1 cellular context compared by ENCODE assay signal in the genomic region with DNA sequence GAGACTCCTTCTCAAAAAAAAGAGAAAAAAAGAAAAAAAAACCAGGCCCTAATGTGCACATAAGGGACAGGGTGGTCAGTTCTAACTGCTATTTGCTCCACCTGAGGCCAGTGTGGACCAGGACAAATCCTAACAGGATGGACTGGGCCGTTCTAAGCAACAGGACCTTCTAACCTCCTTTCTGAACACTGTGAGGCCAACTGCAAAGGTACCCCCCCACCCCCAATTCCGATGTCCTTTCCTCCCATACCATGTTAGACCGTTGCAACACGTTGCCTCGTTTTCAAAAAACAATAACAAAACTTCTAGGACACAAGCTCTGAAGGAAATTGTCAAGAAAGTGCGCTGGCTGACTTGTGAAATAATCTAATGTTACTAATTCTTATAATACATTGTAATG.
TF ChIP-seq lines count a peak whose summit lies in the region.

No MANE protein-coding gene starts in this region.

TF ChIP-seq in H1, 55 proteins besides CTCF, POLR2A, EP300 and RAD21:
- no peak for TF ChIP-seq POLR2AphosphoS5 (IDR thresholded peaks at IDR 0.05; ENCODE audit: low read depth, low read length)
- TF ChIP-seq HDAC2 (IDR thresholded peaks at IDR 0.05; ENCODE audit: borderline replicate concordance in 1 of 2, low read depth in 2 of 2, low read length in 2 of 2), result no peak
- no peak for TF ChIP-seq HDAC6 (IDR thresholded peaks at IDR 0.05; ENCODE audit: low read depth, low read length)
- TF ChIP-seq POU5F1 (IDR thresholded peaks at IDR 0.05; ENCODE audit: low read depth, low read length), result no peak
- no peak for TF ChIP-seq ASH2L (IDR thresholded peaks at IDR 0.05; ENCODE audit: low read length)
- TF ChIP-seq TCF12 (IDR thresholded peaks at IDR 0.05; ENCODE audit: low read depth, low read length), result no peak
- TF ChIP-seq RFX5 (IDR thresholded peaks at IDR 0.05; ENCODE audit: borderline replicate concordance, low read depth, low read length), result no peak
